ENCODE assay signal across 9 cellular contexts in genomic region chr22:46147061-46147460, GRCh38.
"Had no signal": no experiment of that assay in that cellular context is flagged by ENCODE, and none has a peak within 500 bp of the region (broad histone marks: within the 10 kb centered on the region; RNA-seq: fewer than 3 reads in every experiment).

No MANE protein-coding gene starts in this region.

- H3K4me3 Mint-ChIP-seq: stimulated activated naive CD8-positive, alpha-beta T cell treated with anti-CD3 and anti-CD28 coated beads, Interleukin-15, Interleukin-2, amounts not matched to agents 100 ng/mL and 50 ng/mL, for 24 hours had no signal

- H3K9me3 Mint-ChIP-seq: stimulated activated naive CD8-positive, alpha-beta T cell treated with anti-CD3 and anti-CD28 coated beads, Interleukin-15, Interleukin-2, amounts not matched to agents 100 ng/mL and 50 ng/mL, for 24 hours had no signal

- H3K27me3 ChIP-seq: adrenal gland, gastroesophageal sphincter, upper lobe of left lung had no signal

- DNase-seq: activated naive CD4-positive, alpha-beta T cell treated with Interleukin-2 at 50 U/mL for 16 hours; activated T-cell treated with anti-CD3 and anti-CD28 coated beads for 4 hours; midbrain had no signal

- H3K27ac ChIP-seq: SK-N-MC, upper lobe of left lung had no signal

- H3K9me3 ChIP-seq: adrenal gland, gastroesophageal sphincter, upper lobe of left lung had no signal

- H3K36me3 ChIP-seq: adrenal gland, gastroesophageal sphincter, upper lobe of left lung had no signal

- H3K4me3 ChIP-seq: adrenal gland, gastroesophageal sphincter, lung, SK-N-MC, upper lobe of left lung had no signal

- ATAC-seq: gastroesophageal sphincter had no signal

- H3K27ac Mint-ChIP-seq: stimulated activated naive CD8-positive, alpha-beta T cell treated with anti-CD3 and anti-CD28 coated beads, Interleukin-15, Interleukin-2, amounts not matched to agents 100 ng/mL and 50 ng/mL, for 24 hours had no signal
